In the genomic region with DNA sequence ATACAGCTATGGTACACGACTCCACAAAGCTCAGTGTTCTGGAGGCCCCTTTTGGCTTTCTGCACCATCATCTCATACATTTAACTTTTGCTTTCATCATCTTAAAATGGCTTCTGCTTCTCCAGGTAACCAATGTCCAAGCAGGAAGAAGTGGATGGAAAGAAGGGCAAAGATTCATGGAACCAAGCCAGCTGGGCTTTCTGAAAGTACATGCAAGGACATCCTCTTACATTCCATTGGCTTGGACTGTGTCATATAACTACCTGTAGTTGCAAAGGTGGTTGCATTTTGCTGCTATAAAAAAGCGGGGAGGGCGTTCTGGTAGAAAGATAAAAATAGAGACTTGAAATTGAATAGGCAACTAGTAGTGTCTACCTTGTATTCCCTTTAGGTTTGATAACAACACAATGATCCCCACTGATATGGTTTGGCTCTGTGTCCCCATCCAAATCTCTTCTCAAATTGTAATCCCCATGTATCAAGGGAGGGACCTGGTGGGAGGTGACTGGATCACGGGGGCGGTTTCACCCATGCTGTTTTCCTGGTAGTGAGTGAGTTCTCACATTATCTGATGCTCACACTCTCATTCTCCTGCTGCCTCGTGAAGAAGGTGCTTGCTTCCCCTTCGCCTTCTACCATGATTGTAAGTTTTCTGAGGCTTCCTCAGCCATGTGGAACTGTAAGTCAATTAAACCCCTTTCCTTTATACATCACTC, we compare ENCODE assay signal across 24 cellular contexts. TPM values are rescaled to one million over a fixed set of nuclear protein-coding genes. Genes with fewer than 3 reads are reported as not detected.
"Had no signal": no experiment of that assay in that cellular context is flagged by ENCODE, and none has a peak within 500 bp of the region (broad histone marks: within the 10 kb centered on the region; RNA-seq: fewer than 3 reads in every experiment).

No MANE protein-coding gene starts in this region.

- H3K27ac ChIP-seq: VCaP had no signal

- H3K4me1 Mint-ChIP-seq: brain had no signal

- ATAC-seq: activated T-helper 17 cell treated with anti-CD3 and anti-CD28 coated beads, Interleukin-2, amount 50 U/mL, for 72 hours; T-helper 17 cell had no signal

- H3K36me3 Mint-ChIP-seq: activated CD4-positive, alpha-beta memory T cell treated with anti-CD3 and anti-CD28 coated beads for 36 hours; activated naive CD8-positive, alpha-beta T cell; brain had no signal

- H3K9me3 Mint-ChIP-seq: activated CD4-positive, alpha-beta memory T cell treated with anti-CD3 and anti-CD28 coated beads for 36 hours; activated CD4-positive, alpha-beta T cell treated with anti-CD3 and anti-CD28 coated beads, Interleukin-2, amount 10 ng/mL, durations not matched to agents 7 days and 5 days; activated naive CD4-positive, alpha-beta T cell treated with anti-CD3 and anti-CD28 coated beads for 36 hours; activated T-helper 17 cell treated with anti-CD3 and anti-CD28 coated beads, Interleukin-2, amount 50 U/mL, for 72 hours had no signal

- H3K4me3 Mint-ChIP-seq: activated CD4-positive, alpha-beta memory T cell treated with anti-CD3 and anti-CD28 coated beads for 36 hours; activated CD4-positive, alpha-beta T cell treated with anti-CD3 and anti-CD28 coated beads, Interleukin-2, amount 10 ng/mL, durations not matched to agents 7 days and 5 days; activated naive CD4-positive, alpha-beta T cell treated with anti-CD3 and anti-CD28 coated beads for 36 hours; activated naive CD8-positive, alpha-beta T cell; activated T-helper 17 cell treated with anti-CD3 and anti-CD28 coated beads, Interleukin-2, amount 50 U/mL, for 72 hours; brain; T-helper 17 cell had no signal

- FAIRE-seq: astrocyte, RCC 7860 had no signal

- DNase-seq: activated CD4-positive, alpha-beta memory T cell treated with anti-CD3 and anti-CD28 coated beads for 36 hours; activated CD4-positive, alpha-beta T cell treated with anti-CD3 and anti-CD28 coated beads, Interleukin-2, amount 10 ng/mL, durations not matched to agents 7 days and 5 days; activated CD4-positive, CD25-positive, alpha-beta regulatory T cell; activated CD8-positive, alpha-beta memory T cell treated with anti-CD3 and anti-CD28 coated beads for 24 hours; activated gamma-delta T cell; activated naive CD4-positive, alpha-beta T cell treated with anti-CD3 and anti-CD28 coated beads for 36 hours; activated T-cell treated with anti-CD3 and anti-CD28 coated beads, Interleukin-2, amount 50 U/mL, for 48 hours; amygdala; MM.1S; NCI-H1105; NCI-H1436; NCI-H187; NCI-H2081; NCI-H446; NCI-H524; SHP77; T-helper 17 cell; T1000 had no signal

- H3K27ac Mint-ChIP-seq: activated CD4-positive, alpha-beta memory T cell treated with anti-CD3 and anti-CD28 coated beads for 36 hours; activated CD4-positive, alpha-beta T cell treated with anti-CD3 and anti-CD28 coated beads, Interleukin-2, amount 10 ng/mL, durations not matched to agents 7 days and 5 days; activated naive CD4-positive, alpha-beta T cell treated with anti-CD3 and anti-CD28 coated beads for 36 hours; activated naive CD8-positive, alpha-beta T cell; activated T-helper 17 cell treated with anti-CD3 and anti-CD28 coated beads, Interleukin-2, amount 50 U/mL, for 72 hours; brain; T-helper 17 cell had no signal

RNA-seq across cellular contexts. Expression of a gene that starts 6.7 kb away (rescaled TPM):
- total RNA-seq: activated CD4-positive, alpha-beta T cell treated with anti-CD3 and anti-CD28 coated beads, Interleukin-2, amount 10 ng/mL, durations not matched to agents 7 days and 5 days had no signal
